ENCODE assay signal across 8 cellular contexts in genomic region chr2:96315400-96316071, GRCh38. TPM values are rescaled to one million over a fixed set of nuclear protein-coding genes. Genes with fewer than 3 reads are reported as not detected.
DNase-seq lines count a peak whose midpoint lies in the region; ATAC-seq and TF ChIP-seq lines count a peak whose summit lies in the region.

No MANE protein-coding gene starts in this region.

- no peak for ATAC-seq in HG03378 (IDR thresholded peaks at IDR 0.05; ENCODE audit: unreplicated experiment)

- H3K4me1 Mint-ChIP-seq in activated CD4-positive, alpha-beta memory T cell treated with anti-CD3 and anti-CD28 coated beads, Interleukin-2, amount 10 ng/mL, durations not matched to agents 7 days and 5 days: peaks cover 63% of the 10 kb centered on the region

- no peak for TF ChIP-seq CTCF in GM20000 (IDR thresholded peaks at IDR 0.05; ENCODE audit: extremely low read depth, missing control alignments)

- H3K27ac Mint-ChIP-seq in activated CD4-positive, alpha-beta memory T cell treated with anti-CD3 and anti-CD28 coated beads, Interleukin-2, amount 10 ng/mL, durations not matched to agents 7 days and 5 days: peak overlapping the region; percentile 93

- H3K27me3 Mint-ChIP-seq in activated CD4-positive, alpha-beta memory T cell treated with anti-CD3 and anti-CD28 coated beads, Interleukin-2, amount 10 ng/mL, durations not matched to agents 7 days and 5 days: no peaks in the 10 kb centered on the region

- DNase-seq in AG20443 (ENCODE audit: low spot score) (peak; percentile 59), GM20000 (ENCODE audit: low spot score) (peak; percentile 34), foreskin melanocyte (peak; percentile 82), hippocampal formation (lab: John Stamatoyannopoulos, UW) (no peak), NCI-H748 (lab: John Stamatoyannopoulos, UW; ENCODE audit: unreplicated experiment) (no peak), HuH-7 (ENCODE audit: low spot score) (no peak)
- peak; percentile 61 for DNase-seq in activated CD4-positive, alpha-beta memory T cell treated with anti-CD3 and anti-CD28 coated beads, Interleukin-2, amount 10 ng/mL, durations not matched to agents 7 days and 5 days

- peak overlapping the region; percentile 61 for H3K4me3 Mint-ChIP-seq in activated CD4-positive, alpha-beta memory T cell treated with anti-CD3 and anti-CD28 coated beads, Interleukin-2, amount 10 ng/mL, durations not matched to agents 7 days and 5 days

- H3K9me3 Mint-ChIP-seq in activated CD4-positive, alpha-beta memory T cell treated with anti-CD3 and anti-CD28 coated beads, Interleukin-2, amount 10 ng/mL, durations not matched to agents 7 days and 5 days: no peaks in the 10 kb centered on the region

- H3K36me3 Mint-ChIP-seq in activated CD4-positive, alpha-beta memory T cell treated with anti-CD3 and anti-CD28 coated beads, Interleukin-2, amount 10 ng/mL, durations not matched to agents 7 days and 5 days (ENCODE audit: low read depth): peaks cover 40% of the 10 kb centered on the region

- POLR2A ChIA-PET in activated CD4-positive, alpha-beta memory T cell treated with anti-CD3 and anti-CD28 coated beads, Interleukin-2, amount 10 ng/mL, durations not matched to agents 7 days and 5 days (lab: Charles Lee): interaction anchor here (0.7 to 3.1 kb wide), 9 partner anchors 9 to 321 kb away, joined by 3 to 24 read pairs (median 8); partner anchors contain the start of genes ITPRIPL1, NCAPH, SNRNP200 and STARD7

- CTCF ChIA-PET in activated CD4-positive, alpha-beta memory T cell treated with anti-CD3 and anti-CD28 coated beads, Interleukin-2, amount 10 ng/mL, durations not matched to agents 7 days and 5 days (lab: Charles Lee): interaction anchor here (0.7 to 1.4 kb wide), 5 partner anchors 10 to 238 kb away, joined by 3 to 5 read pairs (median 3); no protein-coding TSS in a partner anchor

RNA-seq across cellular contexts. Expression of gene ITPRIPL1, which starts 9.6 kb away (rescaled TPM):
- 10 to 100 TPM; 43.7 to 46.3 TPM for total RNA-seq in activated CD4-positive, alpha-beta memory T cell treated with anti-CD3 and anti-CD28 coated beads, Interleukin-2, amount 10 ng/mL, durations not matched to agents 7 days and 5 days

RNA-seq across cellular contexts. Expression of gene SNRNP200, which starts 10.2 kb away (rescaled TPM):
- total RNA-seq in activated CD4-positive, alpha-beta memory T cell treated with anti-CD3 and anti-CD28 coated beads, Interleukin-2, amount 10 ng/mL, durations not matched to agents 7 days and 5 days: 100 to 1,000 TPM; 149 to 156 TPM

RNA-seq across cellular contexts. Expression of gene NCAPH, which starts 20.0 kb away (rescaled TPM):
- total RNA-seq in activated CD4-positive, alpha-beta memory T cell treated with anti-CD3 and anti-CD28 coated beads, Interleukin-2, amount 10 ng/mL, durations not matched to agents 7 days and 5 days: 10 to 100 TPM; 79.6 to 89.4 TPM

RNA-seq across cellular contexts. Expression of gene CIAO1, which starts 49.5 kb away (rescaled TPM):
- 10 to 100 TPM; 64.4 to 67.4 TPM for total RNA-seq in activated CD4-positive, alpha-beta memory T cell treated with anti-CD3 and anti-CD28 coated beads, Interleukin-2, amount 10 ng/mL, durations not matched to agents 7 days and 5 days

RNA-seq across cellular contexts. Expression of gene TMEM127, which starts 49.7 kb away (rescaled TPM):
- 10 to 100 TPM; 42.4 to 44.0 TPM for total RNA-seq in activated CD4-positive, alpha-beta memory T cell treated with anti-CD3 and anti-CD28 coated beads, Interleukin-2, amount 10 ng/mL, durations not matched to agents 7 days and 5 days

Comparison
In these comparisons a context has a peak if more than half of its experiments do, and no peak if none do; other contexts are left out.
1. DNase-seq: peak in AG20443 (single experiment), GM20000 (single experiment), activated CD4-positive, alpha-beta memory T cell treated with anti-CD3 and anti-CD28 coated beads, Interleukin-2, amount 10 ng/mL, durations not matched to agents 7 days and 5 days (single experiment) and foreskin melanocyte (single experiment); none in hippocampal formation (0 of 2), NCI-H748 (single experiment) and HuH-7 (single experiment).